Comparison of ENCODE assay signal across 10 cellular contexts in the genomic region with DNA sequence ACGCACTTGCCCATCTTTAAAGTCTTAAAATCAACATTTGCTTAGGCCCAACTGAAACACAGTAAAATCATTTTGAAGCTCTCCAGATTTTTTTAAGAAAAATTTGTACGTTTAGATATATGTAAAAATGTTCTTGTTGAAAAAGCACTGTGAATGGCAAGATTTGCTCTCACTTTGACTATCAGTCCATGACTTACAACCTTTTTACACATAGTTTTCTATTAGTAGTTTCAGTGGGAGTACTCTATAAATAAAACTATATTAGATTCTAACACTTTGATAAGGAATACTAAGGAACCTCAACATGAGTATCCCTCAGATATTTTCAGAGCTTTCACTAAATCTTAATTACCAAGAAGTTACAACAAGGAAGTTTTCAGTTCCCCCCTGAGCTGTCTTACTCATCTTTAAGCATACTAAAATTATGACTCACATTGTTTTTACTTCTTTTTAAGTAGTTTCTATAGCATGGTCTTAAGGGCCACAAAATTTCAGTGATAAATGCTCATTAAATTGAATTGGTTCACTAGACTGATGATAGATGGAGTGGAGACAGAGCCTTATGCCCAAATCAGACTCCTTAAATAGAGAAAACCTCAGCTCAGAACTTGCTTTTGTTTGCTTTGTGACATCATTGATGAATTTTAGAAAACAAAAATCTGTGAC. TPM values are rescaled to one million over a fixed set of nuclear protein-coding genes. Genes with fewer than 3 reads are reported as not detected.
DNase-seq lines count a peak whose midpoint lies in the region; ATAC-seq and TF ChIP-seq lines count a peak whose summit lies in the region.
"Had no signal": no experiment of that assay in that cellular context is flagged by ENCODE, and none has a peak within 500 bp of the region (broad histone marks: within the 10 kb centered on the region; RNA-seq: fewer than 3 reads in every experiment).

No MANE protein-coding gene starts in this region.

- H3K9me3 ChIP-seq in CD4-positive, alpha-beta memory T cell (ENCODE audit: control insufficient read depth in 1 of 2, low read length in 2 of 2) = no peaks in the 10 kb centered on the region
- H3K9me3 ChIP-seq in WERI-Rb-1 (ENCODE audit: severe bottlenecking) = no peaks in the 10 kb centered on the region
- H3K9me3 ChIP-seq: lower lobe of right lung had no signal

- H3K36me3 ChIP-seq in CD4-positive, alpha-beta memory T cell (ENCODE audit: insufficient read depth, low read length) = no peaks in the 10 kb centered on the region
- no peaks in the 10 kb centered on the region for H3K36me3 ChIP-seq in WERI-Rb-1
- H3K36me3 ChIP-seq: lower lobe of right lung had no signal

- no peak overlapping the region for H3K4me3 ChIP-seq in CD4-positive, alpha-beta memory T cell (ENCODE audit: low read length in 2 of 2)
- no peak overlapping the region for H3K4me3 ChIP-seq in WERI-Rb-1 (ENCODE audit: low read depth, low read length)
- H3K4me3 ChIP-seq: lower lobe of right lung, SK-N-MC had no signal

- TF ChIP-seq CTCF in osteocyte (IDR thresholded peaks at IDR 0.05) = no peak
- TF ChIP-seq CTCF in WERI-Rb-1 (IDR thresholded peaks at IDR 0.05; ENCODE audit: low read depth, low read length) = no peak

- no peaks in the 10 kb centered on the region for H3K9me3 Mint-ChIP-seq in osteocyte (ENCODE audit: unreplicated experiment)
- peaks cover 0 to 5% (median under 1%) of the 10 kb centered on the region in 8 donors for H3K9me3 Mint-ChIP-seq in CD4-positive, alpha-beta memory T cell

- DNase-seq in RKO (ENCODE audit: low spot score) = peak; percentile 73
- DNase-seq in osteocyte (ENCODE audit: extremely low spot score, unreplicated experiment) = no peak
- no peak for DNase-seq in CD4-positive, alpha-beta memory T cell
- DNase-seq in NCI-H1105 (lab: John Stamatoyannopoulos, UW) = no peak
- no peak for DNase-seq in WERI-Rb-1
- no peak for DNase-seq in DMS 273 (lab: John Stamatoyannopoulos, UW; ENCODE audit: unreplicated experiment)
- DNase-seq: lower lobe of right lung had no signal

- H3K4me3 Mint-ChIP-seq in osteocyte (ENCODE audit: unreplicated experiment) = no peak overlapping the region
- H3K4me3 Mint-ChIP-seq in CD4-positive, alpha-beta memory T cell = no peak overlapping the region

- intact Hi-C loops in CD4-positive, alpha-beta memory T cell (cut with micrococcal nuclease) = no loop called here

- ATAC-seq in GM18909 (IDR thresholded peaks at IDR 0.05; ENCODE audit: poor library complexity, unreplicated experiment) (peak; percentile 95), HG02938 (IDR thresholded peaks at IDR 0.05; ENCODE audit: unreplicated experiment) (peak; percentile 96)

- CTCF ChIA-PET in CD4-positive, alpha-beta memory T cell (lab: Charles Lee; ENCODE audit: partially characterized antibody) = no interaction called here

- peaks cover 34% of the 10 kb centered on the region for H3K4me1 Mint-ChIP-seq in osteocyte (ENCODE audit: unreplicated experiment)
- peaks cover 0 to 4% (median 2%) of the 10 kb centered on the region in 4 donors for H3K4me1 Mint-ChIP-seq in CD4-positive, alpha-beta memory T cell

- H3K27me3 Mint-ChIP-seq in osteocyte (ENCODE audit: unreplicated experiment) = no peaks in the 10 kb centered on the region
- no peaks in the 10 kb centered on the region for H3K27me3 Mint-ChIP-seq in CD4-positive, alpha-beta memory T cell

- no peaks in the 10 kb centered on the region for H3K27me3 ChIP-seq in CD4-positive, alpha-beta memory T cell (ENCODE audit: insufficient read depth, low read length)
- H3K27me3 ChIP-seq in WERI-Rb-1 (ENCODE audit: insufficient read depth, low read depth, severe bottlenecking) = no peaks in the 10 kb centered on the region

- H3K27ac Mint-ChIP-seq in osteocyte (ENCODE audit: unreplicated experiment) = peak overlapping the region; percentile 74
- no peak overlapping the region for H3K27ac Mint-ChIP-seq in CD4-positive, alpha-beta memory T cell

- no peaks in the 10 kb centered on the region for H3K4me1 ChIP-seq in CD4-positive, alpha-beta memory T cell (ENCODE audit: insufficient read depth, low read length)
- H3K4me1 ChIP-seq: lower lobe of right lung had no signal

- POLR2A ChIA-PET in CD4-positive, alpha-beta memory T cell (lab: Charles Lee; ENCODE audit: partially characterized antibody) = interaction anchor here (1.3 kb wide), 1 partner anchor 30 kb away, joined by 3 read pairs; no protein-coding TSS in a partner anchor

- no peaks in the 10 kb centered on the region for H3K36me3 Mint-ChIP-seq in osteocyte (ENCODE audit: unreplicated experiment)
- H3K36me3 Mint-ChIP-seq in CD4-positive, alpha-beta memory T cell = peaks cover 0 to 4% of the 10 kb centered on the region in 2 donors

- no peak overlapping the region for H3K27ac ChIP-seq in CD4-positive, alpha-beta memory T cell (ENCODE audit: low read depth, low read length)
- no peak overlapping the region for H3K27ac ChIP-seq in WERI-Rb-1
- H3K27ac ChIP-seq: lower lobe of right lung, SK-N-MC had no signal

RNA-seq across cellular contexts. Expression of a gene that starts 31.6 kb away (rescaled TPM):
- 14.6 and 15.9 TPM in 2 replicates for total RNA-seq in osteocyte
- 10 to 100 TPM; 41.1 to 42.3 TPM for total RNA-seq in CD4-positive, alpha-beta memory T cell
- polyA plus RNA-seq in CD4-positive, alpha-beta memory T cell = 10 to 100 TPM; 13.8 to 19.6 TPM
